Comparison of ENCODE assay signal across 8 cellular contexts in the genomic region with DNA sequence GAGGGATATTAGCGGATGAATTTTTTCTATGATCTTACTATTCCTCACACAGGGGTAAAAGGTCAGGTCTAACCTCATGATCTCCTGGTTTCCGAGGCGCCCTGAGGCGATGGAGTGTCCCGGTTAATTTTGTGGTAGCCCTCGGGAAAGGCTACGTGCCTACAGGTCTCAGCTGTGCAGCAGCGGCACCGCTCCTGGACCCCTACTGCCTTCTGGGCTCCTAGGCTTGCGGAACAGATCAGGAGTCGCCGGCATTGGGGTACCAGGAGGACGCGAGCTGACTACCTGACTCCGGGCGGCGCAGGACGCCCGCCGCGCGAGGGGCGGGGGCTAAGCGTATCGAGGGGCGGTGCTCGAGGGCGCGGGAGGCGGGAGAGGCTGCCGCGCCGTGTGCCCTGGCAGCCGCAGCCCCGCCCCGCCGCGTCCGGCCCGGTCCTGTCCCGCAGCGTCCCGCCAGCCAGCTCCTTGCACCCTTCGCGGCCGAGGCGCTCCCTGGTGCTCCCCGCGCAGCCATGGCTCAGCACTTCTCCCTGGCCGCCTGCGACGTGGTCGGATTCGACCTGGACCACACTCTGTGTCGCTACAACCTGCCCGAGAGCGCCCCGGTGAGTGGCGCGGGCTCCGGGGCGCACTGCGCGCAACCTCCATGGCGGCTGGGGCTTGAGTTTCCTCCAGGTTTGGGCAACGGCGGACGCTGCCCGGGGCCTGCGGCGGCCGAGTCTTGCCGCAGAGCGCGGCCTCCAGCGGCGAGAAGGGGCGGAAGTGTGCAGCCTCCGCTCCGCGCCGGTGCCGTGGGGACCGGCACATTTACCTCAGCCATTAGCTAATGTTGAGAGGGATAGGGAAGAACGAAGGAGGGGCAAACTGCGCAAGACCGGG. TPM values are rescaled to one million over a fixed set of nuclear protein-coding genes. Genes with fewer than 3 reads are reported as not detected.
DNase-seq lines count a peak whose midpoint lies in the region; ATAC-seq, FAIRE-seq and TF ChIP-seq lines count a peak whose summit lies in the region.

NT5DC1 (plus strand) TSS at position 435 of the 879 bp plus-strand sequence; CDS start at position 513, 78 bp downstream.

- peak; percentile 77 for TF ChIP-seq POLR2A in prostate gland (IDR thresholded peaks at IDR 0.05)

- 2% methylated on average over 35 of the region's 87 CpGs for WGBS in prostate gland

- H3K4me1 ChIP-seq in adipocyte (ENCODE audit: control insufficient read depth, insufficient read depth, low read length) (peaks cover 22% of the 10 kb centered on the region), prostate gland (replicated peaks) (peaks cover 3% of the 10 kb centered on the region)

- ATAC-seq in HG02610 (IDR thresholded peaks at IDR 0.05; ENCODE audit: unreplicated experiment), result peak; percentile 87
- ATAC-seq in left cardiac atrium, result peak; percentile 97 to 99

- DNase-seq in NCI-H1092 (lab: John Stamatoyannopoulos, UW) (peak; percentile 61), T follicular helper cell (ENCODE audit: low read depth) (peak; percentile 71), adipocyte (ENCODE audit: low read depth) (peak; percentile 91), left cardiac atrium (peak; percentile 89), prostate gland (ENCODE audit: low spot score) (peak; percentile 87), urothelium cell line (ENCODE audit: low spot score) (peak; percentile 91)

- no peaks in the 10 kb centered on the region for H3K36me3 ChIP-seq in adipocyte (ENCODE audit: control insufficient read depth, insufficient read depth, low read length, severe bottlenecking)
- no peaks in the 10 kb centered on the region for H3K36me3 ChIP-seq in prostate gland

- TF ChIP-seq CTCF in GM12874 (IDR thresholded peaks at IDR 0.05; ENCODE audit: insufficient read depth, low read depth, low read length) (peak; percentile 54; the same call in 1 of the 2 replicates), prostate gland (IDR thresholded peaks at IDR 0.05) (peak in 1 of 4 experiments; percentile 30)

- H3K9ac ChIP-seq in adipocyte (ENCODE audit: low read length), result peak within 1 kb of the TSS; percentile 93

- H3K4me3 ChIP-seq in adipocyte (ENCODE audit: low read length) (peak within 1 kb of the TSS; percentile 93), prostate gland (peak within 1 kb of the TSS; percentile 84 to 86)

- peak within 1 kb of the TSS; percentile 95 to 98 for H3K27ac ChIP-seq in prostate gland

- no peak for FAIRE-seq in urothelium cell line (lab: Jason Lieb, UNC)

- no peaks in the 10 kb centered on the region for H3K27me3 ChIP-seq in adipocyte (replicated peaks; ENCODE audit: control insufficient read depth, insufficient read depth, low read length)
- H3K27me3 ChIP-seq in prostate gland (replicated peaks; ENCODE audit: insufficient read depth), result no peaks in the 10 kb centered on the region

- intact Hi-C loops in left cardiac atrium (cut with DNase I), result no loop called here
- intact Hi-C loops in prostate gland (cut with DNase I), result loop anchor here (2.0 to 5.0 kb wide), 2 partner anchors 38 to 90 kb away; partner anchors contain the start of gene FRK

- H3K9me3 ChIP-seq in adipocyte (ENCODE audit: control insufficient read depth, low read length) (peaks cover 9% of the 10 kb centered on the region), prostate gland (no peaks in the 10 kb centered on the region)

RNA-seq across cellular contexts. Expression of gene NT5DC1, which starts in this region (rescaled TPM):
- total RNA-seq in left cardiac atrium, result 10 to 100 TPM; 36.1 to 53.7 TPM
- total RNA-seq in prostate gland, result 10 to 100 TPM; 12.3 to 26.1 TPM

Comparison
In these comparisons a context has a peak if more than half of its experiments do, and no peak if none do; other contexts are left out.
1. Peak in every context shown above with its lines: DNase-seq, ATAC-seq, H3K4me3 ChIP-seq and H3K27ac ChIP-seq.